In genomic region chr2:225691711-225692110, GRCh38 we compare ENCODE assay signal across 19 cellular contexts.
DNase-seq lines count a peak whose midpoint lies in the region; ATAC-seq, FAIRE-seq and TF ChIP-seq lines count a peak whose summit lies in the region.
"Had no signal": no experiment of that assay in that cellular context is flagged by ENCODE, and none has a peak within 500 bp of the region (broad histone marks: within the 10 kb centered on the region; RNA-seq: fewer than 3 reads in every experiment).

No MANE protein-coding gene starts in this region.

- no CpG with 5 or more reads among the region's 3 CpGs for WGBS in trophoblast cell (ENCODE audit: extremely low coverage, insufficient coverage, insufficient read length)

- peak; percentile 18 for FAIRE-seq in bronchial epithelial cell (lab: Jason Lieb, UNC)
- FAIRE-seq: A204.1, D721Med had no signal

- intact Hi-C loops in HCT116 (cut with micrococcal nuclease) = no loop called here

- in situ Hi-C loops in GM13976 (cut with MboI; ENCODE audit: low sequenced_read_pairs, unreplicated experiment) = no loop called here

- no peak overlapping the region for H4K91ac ChIP-seq in trophoblast cell (ENCODE audit: low read depth, low read length)

- peak overlapping the region; percentile 4 for H4K8ac ChIP-seq in trophoblast cell (ENCODE audit: low read depth, low read length)

- H3K14ac ChIP-seq in trophoblast cell (ENCODE audit: low read length) = no peak overlapping the region

- no peak for TF ChIP-seq CTCF in HCT116 (IDR thresholded peaks at IDR 0.05 in 2 of 3, conservative IDR thresholded peaks at IDR 0.05 in 1 of 3; ENCODE audit: borderline replicate concordance in 1 of 3, insufficient read depth in 1 of 3, low read depth in 2 of 3, low read length in 2 of 3)
- TF ChIP-seq CTCF in bronchial epithelial cell (IDR thresholded peaks at IDR 0.05; ENCODE audit: insufficient read depth, low read length, severe bottlenecking) = no peak
- TF ChIP-seq CTCF in GM13976 (IDR thresholded peaks at IDR 0.05; ENCODE audit: borderline replicate concordance, control extremely low read depth, extremely low read depth, insufficient read depth, missing control alignments) = no peak

- no peak overlapping the region for H3K4me3 Mint-ChIP-seq in activated naive CD4-positive, alpha-beta T cell treated with anti-CD3 and anti-CD28 coated beads, Interleukin-2, amount 10 ng/mL, durations not matched to agents 7 days and 5 days
- H3K4me3 Mint-ChIP-seq: CD4-positive, alpha-beta memory T cell; IgD-negative memory B cell had no signal

- RAD21 ChIA-PET in HCT116 (lab: Charles Lee; ENCODE audit: low non-redundant PET in 1 of 2, low total read pairs in 2 of 2, uncharacterized antibody in 2 of 2, unreplicated experiment in 2 of 2) = no interaction called here

- H3K4ac ChIP-seq in trophoblast cell (ENCODE audit: low read depth, low read length) = no peak overlapping the region

- POLR2A ChIA-PET in HCT116 (lab: Charles Lee) = no interaction called here

- no peak overlapping the region for H4K12ac ChIP-seq in trophoblast cell (ENCODE audit: low read depth, low read length)

- TF ChIP-seq RAD21 in HCT116 (IDR thresholded peaks at IDR 0.05; ENCODE audit: low read depth) = no peak

- no peaks in the 10 kb centered on the region for H3K9me3 ChIP-seq in HCT116 (ENCODE audit: control insufficient read depth in 1 of 2, insufficient read depth in 1 of 2, low read depth in 1 of 2, low read length in 2 of 2)
- H3K9me3 ChIP-seq in trophoblast cell (ENCODE audit: insufficient read depth, low read depth, low read length) = no peaks in the 10 kb centered on the region
- H3K9me3 ChIP-seq: BE2C had no signal

- H3K4me2 ChIP-seq in HCT116 (ENCODE audit: low read length) = no peak overlapping the region
- no peak overlapping the region for H3K4me2 ChIP-seq in trophoblast cell (ENCODE audit: low read length)

- H3K23ac ChIP-seq in trophoblast cell (ENCODE audit: low read length) = no peak overlapping the region

- no TSS peak for BruUV-seq in HCT116 (replicated peaks; lab: Mats Ljungman, UMichigan)

- no peaks in the 10 kb centered on the region for H4K20me1 ChIP-seq in HCT116 (ENCODE audit: insufficient read depth)

- no peaks in the 10 kb centered on the region for H3K9me3 Mint-ChIP-seq in activated naive CD4-positive, alpha-beta T cell treated with anti-CD3 and anti-CD28 coated beads, Interleukin-2, amount 10 ng/mL, durations not matched to agents 7 days and 5 days
- H3K9me3 Mint-ChIP-seq: CD4-positive, alpha-beta memory T cell; IgD-negative memory B cell had no signal

- no peaks in the 10 kb centered on the region for H3K36me3 Mint-ChIP-seq in activated naive CD4-positive, alpha-beta T cell treated with anti-CD3 and anti-CD28 coated beads, Interleukin-2, amount 10 ng/mL, durations not matched to agents 7 days and 5 days
- H3K36me3 Mint-ChIP-seq: CD4-positive, alpha-beta memory T cell; IgD-negative memory B cell had no signal

- no peak overlapping the region for H2BK120ac ChIP-seq in trophoblast cell (ENCODE audit: insufficient read depth, low read length, poor library complexity)

- CTCF ChIA-PET in HCT116 (lab: Charles Lee) = no interaction called here
- CTCF ChIA-PET in activated naive CD4-positive, alpha-beta T cell treated with anti-CD3 and anti-CD28 coated beads, Interleukin-2, amount 10 ng/mL, durations not matched to agents 7 days and 5 days (lab: Charles Lee) = no interaction called here

- H3K36me3 ChIP-seq in HCT116 (ENCODE audit: control insufficient read depth in 1 of 2, insufficient read depth in 2 of 2, low read length in 2 of 2) (no peaks in the 10 kb centered on the region), bronchial epithelial cell (ENCODE audit: control insufficient read depth, insufficient read depth, low read length) (no peaks in the 10 kb centered on the region), trophoblast cell (ENCODE audit: control insufficient read depth in 1 of 2, insufficient read depth in 2 of 2, low read length in 2 of 2) (no peaks in the 10 kb centered on the region)
- H3K36me3 ChIP-seq: BE2C had no signal

- H3K4me1 Mint-ChIP-seq in activated naive CD4-positive, alpha-beta T cell treated with anti-CD3 and anti-CD28 coated beads, Interleukin-2, amount 10 ng/mL, durations not matched to agents 7 days and 5 days = no peaks in the 10 kb centered on the region
- H3K4me1 Mint-ChIP-seq: CD4-positive, alpha-beta memory T cell; IgD-negative memory B cell had no signal

- H3K9ac ChIP-seq in HCT116 (ENCODE audit: low read length) = no peak overlapping the region
- H3K9ac ChIP-seq in trophoblast cell (ENCODE audit: low read length) = no peak overlapping the region
- H3K9ac ChIP-seq: GM23248 had no signal

- H3K9me2 ChIP-seq in HCT116 (ENCODE audit: insufficient read depth) = no peaks in the 10 kb centered on the region

- H2BK12ac ChIP-seq in trophoblast cell (ENCODE audit: low read length) = no peak overlapping the region

- H3K27me3 ChIP-seq in HCT116 (ENCODE audit: insufficient read depth, low read length) (no peaks in the 10 kb centered on the region), bronchial epithelial cell (ENCODE audit: control insufficient read depth, insufficient read depth, low read length) (no peaks in the 10 kb centered on the region), trophoblast cell (ENCODE audit: insufficient read depth, low read length) (no peaks in the 10 kb centered on the region)
- H3K27me3 ChIP-seq: BE2C had no signal

- no peak overlapping the region for H2AFZ ChIP-seq in HCT116 (ENCODE audit: low read depth, low read length, poor library complexity, severe bottlenecking)
- H2AFZ ChIP-seq in trophoblast cell (ENCODE audit: insufficient read depth, low read length, poor library complexity) = no peak overlapping the region
- H2AFZ ChIP-seq: GM23248 had no signal

- no peaks in the 10 kb centered on the region for H3K27me3 Mint-ChIP-seq in activated naive CD4-positive, alpha-beta T cell treated with anti-CD3 and anti-CD28 coated beads, Interleukin-2, amount 10 ng/mL, durations not matched to agents 7 days and 5 days
- H3K27me3 Mint-ChIP-seq: IgD-negative memory B cell had no signal

- H3K27ac ChIP-seq in HCT116 (ENCODE audit: low read depth, low read length) (no peak overlapping the region), trophoblast cell (ENCODE audit: low read depth, low read length) (no peak overlapping the region)
- H3K27ac ChIP-seq: C4-2B, GM23248 had no signal

- TF ChIP-seq POLR2A in HCT116 (IDR thresholded peaks at IDR 0.05; ENCODE audit: borderline replicate concordance, extremely low read depth, insufficient read depth, insufficient read length) = no peak

- DNase-seq in HCT116 (ENCODE audit: low read depth, low spot score) (no peak), bronchial epithelial cell (ENCODE audit: low read depth) (no peak), kidney tubule cell (ENCODE audit: low spot score) (peak; percentile 69), trophoblast cell (no peak), kidney glomerular epithelial cell (lab: John Stamatoyannopoulos, UW) (no peak), GM13976 (ENCODE audit: low spot score) (no peak)
- DNase-seq in activated naive CD4-positive, alpha-beta T cell treated with anti-CD3 and anti-CD28 coated beads, Interleukin-2, amount 10 ng/mL, durations not matched to agents 7 days and 5 days = no peak
- DNase-seq: BE2C; CD4-positive, alpha-beta memory T cell; DMS153; DND-41; GF-D8; GM23248; H7 had no signal

- no peaks in the 10 kb centered on the region for H3K79me2 ChIP-seq in HCT116 (ENCODE audit: insufficient read depth, low read length)
- no peaks in the 10 kb centered on the region for H3K79me2 ChIP-seq in trophoblast cell (ENCODE audit: control insufficient read depth, insufficient read depth, low read length, poor library complexity)

- H3K4me1 ChIP-seq in HCT116 (ENCODE audit: control insufficient read depth in 1 of 2, insufficient read depth in 2 of 2, low read length in 2 of 2) (peaks cover 0 to 4% of the 10 kb centered on the region in 2 experiments; a peak in 1 of 4 replicates), trophoblast cell (ENCODE audit: control insufficient read depth in 1 of 2, insufficient read depth in 2 of 2, low read length in 2 of 2) (no peaks in the 10 kb centered on the region)
- H3K4me1 ChIP-seq: BE2C had no signal

- H3K79me1 ChIP-seq in trophoblast cell (ENCODE audit: low read length) = no peaks in the 10 kb centered on the region

- no peak overlapping the region for H2AK5ac ChIP-seq in trophoblast cell (ENCODE audit: low read length)

- H3K27ac Mint-ChIP-seq in activated naive CD4-positive, alpha-beta T cell treated with anti-CD3 and anti-CD28 coated beads, Interleukin-2, amount 10 ng/mL, durations not matched to agents 7 days and 5 days = no peak overlapping the region
- H3K27ac Mint-ChIP-seq: CD4-positive, alpha-beta memory T cell had no signal

- H3K4me3 ChIP-seq in HCT116 (replicated peaks in 1 of 2; ENCODE audit: low read depth in 1 of 2, low read length in 2 of 2) = no peak overlapping the region
- H3K4me3 ChIP-seq in bronchial epithelial cell (ENCODE audit: low read depth, low read length) = no peak overlapping the region
- no peak overlapping the region for H3K4me3 ChIP-seq in trophoblast cell (ENCODE audit: low read depth, low read length)
- H3K4me3 ChIP-seq: GM23248 had no signal

- no peak overlapping the region for H3K18ac ChIP-seq in trophoblast cell (ENCODE audit: low read length)

- ATAC-seq in HCT116 (no peak), GM18868 (IDR thresholded peaks at IDR 0.05; ENCODE audit: unreplicated experiment) (no peak)

- H2BK5ac ChIP-seq in trophoblast cell (ENCODE audit: low read depth, low read length, poor library complexity) = no peak overlapping the region

TF ChIP-seq in HCT116, 20 proteins besides CTCF, POLR2A, EP300 and RAD21:
- TF ChIP-seq SP1 (IDR thresholded peaks at IDR 0.05; ENCODE audit: low read depth) = 0 out of 2 replicates have a peak, but pooled peaks have one; percentile 12
- TF ChIP-seq ZFX (IDR thresholded peaks at IDR 0.05) = no peak
TF ChIP-seq in HCT116: peak in this region for 1.
